Comparison of ENCODE assay signal across 23 cellular contexts in genomic region chr11:35586216-35586615, GRCh38. TPM values are rescaled to one million over a fixed set of nuclear protein-coding genes. Genes with fewer than 3 reads are reported as not detected.
"Had no signal": no experiment of that assay in that cellular context is flagged by ENCODE, and none has a peak within 500 bp of the region (broad histone marks: within the 10 kb centered on the region; RNA-seq: fewer than 3 reads in every experiment).

No MANE protein-coding gene starts in this region.

- H3K79me2 ChIP-seq: hepatocyte had no signal

- H3K4me1 ChIP-seq: esophagus muscularis mucosa, gastroesophageal sphincter, heart left ventricle, left lung, lower lobe of right lung had no signal

- H3K4me2 ChIP-seq: hepatocyte had no signal

- DNase-seq: dermis blood vessel endothelial cell; dorsolateral prefrontal cortex; effector CD4-positive, alpha-beta T cell; effector memory CD4-positive, alpha-beta T cell; heart left ventricle; hypothalamus; immature natural killer cell; islet precursor cell; left cardiac atrium; left lung; left ventricle myocardium superior; lower lobe of right lung; mesenchymal stem cell; mucosa of descending colon; naive B cell had no signal

- H2AFZ ChIP-seq: hepatocyte had no signal

- H3K36me3 ChIP-seq: esophagus muscularis mucosa, gastroesophageal sphincter, heart left ventricle, left lung, lower lobe of right lung had no signal

- H3K27me3 ChIP-seq: dorsolateral prefrontal cortex, esophagus muscularis mucosa, foreskin keratinocyte, hepatocyte had no signal

- H3K9me3 ChIP-seq: esophagus muscularis mucosa, gastroesophageal sphincter, heart left ventricle, left lung, lower lobe of right lung, mucosa of descending colon had no signal

- H3K4me3 ChIP-seq: coronary artery, dorsolateral prefrontal cortex, esophagus muscularis mucosa, gastroesophageal sphincter, heart left ventricle, hepatocyte, left lung, lower lobe of right lung, mucosa of descending colon had no signal

- FAIRE-seq: colon, endothelial cell of umbilical vein, frontal cortex had no signal

- ATAC-seq: foreskin keratinocyte, gastroesophageal sphincter, heart left ventricle, left cardiac atrium, left lung, left ventricle myocardium superior, lower lobe of right lung, mucosa of descending colon had no signal

- H3K27ac ChIP-seq: coronary artery, dorsolateral prefrontal cortex, esophagus muscularis mucosa, foreskin keratinocyte, gastroesophageal sphincter, heart left ventricle, hepatocyte, left lung, lower lobe of right lung had no signal

RNA-seq across cellular contexts. Expression of gene FJX1, which starts 32.0 kb away (rescaled TPM):
- polyA plus RNA-seq: immature natural killer cell had no signal
